In genomic region chr6:167472876-167473275, GRCh38 we compare ENCODE assay signal across 35 cellular contexts.
"Had no signal": no experiment of that assay in that cellular context is flagged by ENCODE, and none has a peak within 500 bp of the region (broad histone marks: within the 10 kb centered on the region; RNA-seq: fewer than 3 reads in every experiment).

No MANE protein-coding gene starts in this region.

- H3K4me3 Mint-ChIP-seq: activated B cell treated with CpG ODN at 0.5 μM for 24 hours; activated CD4-positive, alpha-beta memory T cell treated with anti-CD3 and anti-CD28 coated beads for 36 hours; activated naive CD4-positive, alpha-beta T cell treated with anti-CD3 and anti-CD28 coated beads for 36 hours; activated T-cell treated with anti-CD3 and anti-CD28 coated beads, Interleukin-2, amount 50 U/mL, for 72 hours; activated T-helper 17 cell treated with anti-CD3 and anti-CD28 coated beads, Interleukin-2, amount 50 U/mL, for 72 hours; T-cell; T-helper 17 cell had no signal

- H3K9me3 Mint-ChIP-seq: activated B cell treated with CpG ODN at 0.5 μM for 24 hours; activated CD4-positive, alpha-beta memory T cell treated with anti-CD3 and anti-CD28 coated beads for 36 hours; activated naive CD4-positive, alpha-beta T cell treated with anti-CD3 and anti-CD28 coated beads for 36 hours; activated naive CD4-positive, alpha-beta T cell treated with anti-CD3 and anti-CD28 coated beads, Interleukin-2, amount 50 U/mL, for 72 hours; activated T-cell treated with anti-CD3 and anti-CD28 coated beads, Interleukin-2, amount 50 U/mL, for 72 hours; activated T-helper 17 cell treated with anti-CD3 and anti-CD28 coated beads, Interleukin-2, amount 50 U/mL, for 72 hours; T-cell had no signal

- H3K27me3 Mint-ChIP-seq: activated B cell treated with CpG ODN at 0.5 μM for 24 hours; activated T-helper 17 cell treated with anti-CD3 and anti-CD28 coated beads, Interleukin-2, amount 50 U/mL, for 72 hours had no signal

- H3K36me3 ChIP-seq: adrenal gland, breast epithelium, MG63, Peyer's patch had no signal

- H3K27ac ChIP-seq: adrenal gland, body of pancreas, breast epithelium, Peyer's patch, VCaP had no signal

- H3K9me3 ChIP-seq: adrenal gland, body of pancreas, breast epithelium, MG63, Peyer's patch had no signal

- H3K27me3 ChIP-seq: adrenal gland, body of pancreas, breast epithelium, MG63, Peyer's patch had no signal

- H3K27ac Mint-ChIP-seq: activated B cell treated with CpG ODN at 0.5 μM for 24 hours; activated CD4-positive, alpha-beta memory T cell treated with anti-CD3 and anti-CD28 coated beads for 36 hours; activated naive CD4-positive, alpha-beta T cell treated with anti-CD3 and anti-CD28 coated beads for 36 hours; activated naive CD4-positive, alpha-beta T cell treated with anti-CD3 and anti-CD28 coated beads, Interleukin-2, amount 50 U/mL, for 72 hours; activated T-cell treated with anti-CD3 and anti-CD28 coated beads, Interleukin-2, amount 50 U/mL, for 72 hours; activated T-helper 17 cell treated with anti-CD3 and anti-CD28 coated beads, Interleukin-2, amount 50 U/mL, for 72 hours; T-cell; T-helper 17 cell had no signal

- DNase-seq: activated B cell treated with CpG ODN at 0.5 μM for 24 hours; activated CD4-positive, alpha-beta memory T cell treated with anti-CD3 and anti-CD28 coated beads for 36 hours; activated CD4-positive, alpha-beta T cell treated with anti-CD3 and anti-CD28 coated beads for 4 hours; activated CD4-positive, alpha-beta T cell treated with anti-CD3 and anti-CD28 coated beads, Interleukin-2, amount 50 U/mL, for 1 hour; activated CD4-positive, CD25-positive, alpha-beta regulatory T cell treated with anti-CD3 and anti-CD28 coated beads, Interleukin-2, amount 50 U/mL, for 72 hours; activated gamma-delta T cell treated with Interleukin-2 at 50 U/mL for 16 hours; activated naive CD4-positive, alpha-beta T cell treated with anti-CD3 and anti-CD28 coated beads for 36 hours; activated T-cell treated with anti-CD3 and anti-CD28 coated beads, Interleukin-2, amount 50 U/mL, for 1 hour; activated T-cell treated with anti-CD3 and anti-CD28 coated beads, Interleukin-2, amount 50 U/mL, for 72 hours; adrenal gland; body of pancreas; caudate nucleus; cerebellar nuclear complex; Kasumi-1; KG1; MG63; NCI-H1048; NCI-H1105 treated with DMSO at 0.1 percent for 48 hours; NCI-H1436 treated with DMSO at 0.1 percent for 48 hours; NCI-H2029; NCI-H2107; NK-92 treated with Interleukin-12 subunit alpha and Interleukin-12 subunit beta, amount 100 ng/mL, for 24 hours; PC-3; Peyer's patch; RPMI8226; SIG-M5; T-cell; T-helper 17 cell; T-helper 9 cell had no signal

- ATAC-seq: activated naive CD4-positive, alpha-beta T cell treated with anti-CD3 and anti-CD28 coated beads, Interleukin-2, amount 50 U/mL, for 72 hours; activated T-cell treated with anti-CD3 and anti-CD28 coated beads, Interleukin-2, amount 50 U/mL, for 72 hours; activated T-helper 17 cell treated with anti-CD3 and anti-CD28 coated beads, Interleukin-2, amount 50 U/mL, for 72 hours; body of pancreas; PC-3; SK-N-SH treated with all-trans-retinoic acid at 6 μM for 48 hours; T-cell; T-helper 17 cell had no signal

- H3K4me1 ChIP-seq: adrenal gland, body of pancreas, breast epithelium, Peyer's patch had no signal

- H3K4me3 ChIP-seq: adrenal gland, body of pancreas, breast epithelium, MG63, Peyer's patch had no signal

- H3K4me1 Mint-ChIP-seq: activated B cell treated with CpG ODN at 0.5 μM for 24 hours had no signal

- FAIRE-seq: astrocyte had no signal

- H3K36me3 Mint-ChIP-seq: activated CD4-positive, alpha-beta memory T cell treated with anti-CD3 and anti-CD28 coated beads for 36 hours; activated naive CD4-positive, alpha-beta T cell treated with anti-CD3 and anti-CD28 coated beads, Interleukin-2, amount 50 U/mL, for 72 hours; T-cell had no signal
